9 cellular contexts compared by ENCODE assay signal in genomic region chr11:69704508-69705245, GRCh38. TPM values are rescaled to one million over a fixed set of nuclear protein-coding genes. Genes with fewer than 3 reads are reported as not detected.
A peak's percentile ranks its signal among the peaks of the same experiment; 100 is the strongest.
DNase-seq lines count a peak whose midpoint lies in the region; ATAC-seq and TF ChIP-seq lines count a peak whose summit lies in the region.
"Had no signal": no experiment of that assay in that cellular context is flagged by ENCODE, and none has a peak within 500 bp of the region (broad histone marks: within the 10 kb centered on the region; RNA-seq: fewer than 3 reads in every experiment).

No MANE protein-coding gene starts in this region.

- no peak overlapping the region for H2BK15ac ChIP-seq in H9 (ENCODE audit: low read depth, low read length)

- peaks cover 37 to 49% of the 10 kb centered on the region in 2 experiments for H3K4me1 Mint-ChIP-seq in H9

- H3K23me2 ChIP-seq in H9 (ENCODE audit: insufficient read length, low read depth, low read length, poor library complexity, severe bottlenecking) = peaks cover 22% of the 10 kb centered on the region

- no peak overlapping the region for H2BK12ac ChIP-seq in H9 (ENCODE audit: insufficient read length, low read depth, low read length)

- H4K91ac ChIP-seq in H9 (ENCODE audit: insufficient read length, low read depth, low read length) = no peak overlapping the region

- no peak for TF ChIP-seq EP300 in ovary (IDR thresholded peaks at IDR 0.05)

- WGBS in H9 (ENCODE audit: extremely low coverage, insufficient read length, low lambda C conversion rate) = no CpG with 5 or more reads among the region's 62 CpGs
- WGBS in ovary, 3 donors = 1 to 7% (median 2%) methylated on average over 31 to 62 of the region's 62 CpGs

- no peak overlapping the region for H2BK5ac ChIP-seq in H9 (ENCODE audit: insufficient read length, low read length)

- no peak overlapping the region for H4K5ac ChIP-seq in H9 (ENCODE audit: insufficient read length, low read depth, low read length)

- DNase-seq in AG09319 (ENCODE audit: extremely low read depth, low read depth) (no peak), H9 (peak; percentile 94), WERI-Rb-1 (peak; percentile 66), ovary (no peak), middle frontal gyrus (ENCODE audit: extremely low spot score, low spot score) (no peak)

- no peaks in the 10 kb centered on the region for H3K79me2 ChIP-seq in H9 (ENCODE audit: insufficient read depth, low read length)

- H3K27ac ChIP-seq in H9 (ENCODE audit: insufficient read length, low read depth, low read length) (no peak overlapping the region), WERI-Rb-1 (no peak overlapping the region), ovary (no peak overlapping the region)

- H3K27me3 ChIP-seq in H9 (ENCODE audit: insufficient read depth, low read length) (peaks cover 2% of the 10 kb centered on the region; the same call in 1 of the 2 replicates), WERI-Rb-1 (ENCODE audit: insufficient read depth, low read depth, severe bottlenecking) (no peaks in the 10 kb centered on the region), iPS-15b (ENCODE audit: control insufficient read depth, insufficient read depth, low read length) (peaks cover 28% of the 10 kb centered on the region), ovary (no peaks in the 10 kb centered on the region)

- peak overlapping the region; percentile 80 to 95 for H3K4me3 Mint-ChIP-seq in H9
- H3K4me3 Mint-ChIP-seq: dendritic cell treated with granulocyte-macrophage colony-stimulating factor and Interleukin-4, amounts not matched to agents 40 ng/mL and 50 ng/mL, for 4 days had no signal

- peak overlapping the region in 1 of 3 experiments; percentile 93; a peak in 1 of 7 replicates for H3K27ac Mint-ChIP-seq in H9
- H3K27ac Mint-ChIP-seq: dendritic cell treated with granulocyte-macrophage colony-stimulating factor and Interleukin-4, amounts not matched to agents 40 ng/mL and 50 ng/mL, for 4 days had no signal

- no peaks in the 10 kb centered on the region for H3K9me3 ChIP-seq in H9 (ENCODE audit: control insufficient read depth, low read depth, low read length)
- no peaks in the 10 kb centered on the region for H3K9me3 ChIP-seq in WERI-Rb-1 (ENCODE audit: severe bottlenecking)
- H3K9me3 ChIP-seq in iPS-15b (ENCODE audit: control insufficient read depth, insufficient read depth, low read length) = no peaks in the 10 kb centered on the region
- no peaks in the 10 kb centered on the region for H3K9me3 ChIP-seq in ovary

- ATAC-seq in GM21786 (IDR thresholded peaks at IDR 0.05; ENCODE audit: unreplicated experiment) = no peak
- no peak for ATAC-seq in HG03196 (IDR thresholded peaks at IDR 0.05; ENCODE audit: unreplicated experiment)

- H2BK20ac ChIP-seq in H9 (ENCODE audit: low read depth, low read length, poor library complexity, severe bottlenecking) = no peak overlapping the region

- no peak overlapping the region for H3K23ac ChIP-seq in H9 (ENCODE audit: insufficient read length, low read depth, low read length)

- H3K4ac ChIP-seq in H9 (ENCODE audit: low read depth, low read length) = no peak overlapping the region

- H3K18ac ChIP-seq in H9 (ENCODE audit: insufficient read length, low read depth, low read length) = peak overlapping the region; percentile 45

- no peak overlapping the region for H3K56ac ChIP-seq in H9 (ENCODE audit: insufficient read length, low read depth, low read length)

- intact Hi-C loops in ovary (cut with DNase I) = loop anchor here in 2 of 4 donors (10.0 kb wide), 1 partner anchor 180 kb away; no protein-coding TSS in a partner anchor

- H3K4me2 ChIP-seq in H9 (ENCODE audit: insufficient read depth, insufficient read length, low read length) = peak overlapping the region; percentile 64

- H3K36me3 Mint-ChIP-seq in H9 (ENCODE audit: insufficient read depth in 1 of 3, low read depth in 3 of 3) = no peaks in the 10 kb centered on the region

- H3T11ph ChIP-seq in H9 (ENCODE audit: low read length) = no peak overlapping the region

- no peaks in the 10 kb centered on the region for H3K36me3 ChIP-seq in WERI-Rb-1
- H3K36me3 ChIP-seq in iPS-15b (ENCODE audit: control insufficient read depth, insufficient read depth, low read length) = no peaks in the 10 kb centered on the region
- no peaks in the 10 kb centered on the region for H3K36me3 ChIP-seq in ovary

- H2AFZ ChIP-seq in H9 (ENCODE audit: low read length) = no peak overlapping the region

- no peaks in the 10 kb centered on the region for H3K9me3 Mint-ChIP-seq in H9
- H3K9me3 Mint-ChIP-seq: dendritic cell treated with granulocyte-macrophage colony-stimulating factor and Interleukin-4, amounts not matched to agents 40 ng/mL and 50 ng/mL, for 4 days had no signal

- no peak overlapping the region for H3K9ac ChIP-seq in H9 (ENCODE audit: extremely low read depth, insufficient read length, low read length)
- H3K9ac ChIP-seq in iPS-15b (ENCODE audit: low read depth, low read length) = no peak overlapping the region

- H3K4me3 ChIP-seq in WERI-Rb-1 (ENCODE audit: low read depth, low read length) (peak overlapping the region; percentile 56), iPS-15b (ENCODE audit: low read depth, low read length) (peak overlapping the region; percentile 55), ovary (no peak overlapping the region)

- peaks cover 40% of the 10 kb centered on the region for H3K27me3 Mint-ChIP-seq in H9 (ENCODE audit: low read depth)

- no peaks in the 10 kb centered on the region for H3K79me1 ChIP-seq in H9 (ENCODE audit: insufficient read depth, low read depth, low read length, poor library complexity, severe bottlenecking)

- TF ChIP-seq CTCF in AG09319 (IDR thresholded peaks at IDR 0.05; ENCODE audit: low read depth, low read length) = peak; percentile 40
- peak; percentile 74 for TF ChIP-seq CTCF in H9 (conservative IDR thresholded peaks at IDR 0.05)
- peak; percentile 66 for TF ChIP-seq CTCF in WERI-Rb-1 (IDR thresholded peaks at IDR 0.05; ENCODE audit: low read depth, low read length)
- no peak for TF ChIP-seq CTCF in ovary (IDR thresholded peaks at IDR 0.05)

- no peak for TF ChIP-seq POLR2A in ovary (IDR thresholded peaks at IDR 0.05)

- H2BK120ac ChIP-seq in H9 (ENCODE audit: low read depth, low read length, poor library complexity, severe bottlenecking) = no peak overlapping the region

- peaks cover 2% of the 10 kb centered on the region for H4K20me1 ChIP-seq in H9 (ENCODE audit: control insufficient read depth, insufficient read depth, insufficient read length)

- H4K8ac ChIP-seq in H9 (replicated peaks; ENCODE audit: insufficient read length, low read depth, low read length) = no peak overlapping the region

- no peak overlapping the region for H2AK5ac ChIP-seq in H9 (ENCODE audit: insufficient read length, low read length)

- H3K4me1 ChIP-seq in H9 (ENCODE audit: insufficient read depth, low read length) (peaks cover 6% of the 10 kb centered on the region; the same call in 1 of the 2 replicates), iPS-15b (ENCODE audit: control insufficient read depth, insufficient read depth, low read length) (peaks cover 17% of the 10 kb centered on the region), ovary (ENCODE audit: insufficient read depth) (no peaks in the 10 kb centered on the region)

- H3K14ac ChIP-seq in H9 (ENCODE audit: insufficient read depth, low read length) = peak overlapping the region; percentile 45

RNA-seq across cellular contexts. Expression of gene FGF19, which starts 0.9 kb away (rescaled TPM):
- 7.4 and 7.7 TPM in 2 replicates for total RNA-seq in H9 (2021)
- under 1 TPM in 1 of 7 donors, not detected in 6; 0.31 TPM for total RNA-seq in ovary
- polyA plus RNA-seq in ovary = not detected

RNA-seq across cellular contexts. Expression of gene LTO1, which starts 29.5 kb away (rescaled TPM):
- total RNA-seq in H9 (2021) (25.3 and 26.2 TPM in 2 replicates), ovary (10 to 100 TPM; 13.4 to 29.9 (median 22.7) TPM)
- 10 to 100 TPM; 15.5 to 15.9 TPM for polyA plus RNA-seq in ovary

Comparison
In these comparisons a context has a peak if more than half of its experiments do, and no peak if none do; other contexts are left out.
1. DNase-seq: peak in H9 (single experiment) and WERI-Rb-1 (single experiment); none in AG09319 (single experiment), ovary (0 of 5) and middle frontal gyrus (single experiment).
2. CTCF ChIP-seq: peak in AG09319 (single experiment), H9 (single experiment) and WERI-Rb-1 (single experiment); none in ovary (0 of 3).